Comparison of ENCODE assay signal across 25 cellular contexts in genomic region chr10:121583258-121583657, GRCh38.
"Had no signal": no experiment of that assay in that cellular context is flagged by ENCODE, and none has a peak within 500 bp of the region (broad histone marks: within the 10 kb centered on the region; RNA-seq: fewer than 3 reads in every experiment).

No MANE protein-coding gene starts in this region.

- DNase-seq: Kasumi-1, MV-4-11, NCI-H1048, NCI-H1105, NCI-H1417, NCI-H1436 treated with DMSO at 0.1 percent for 48 hours, NCI-H1694 treated with DMSO at 0.1 percent for 48 hours, NCI-H1930, NCI-H2081, NCI-H2107, NCI-H226, NCI-H446, NCI-H510A, NCI-H524 treated with DMSO at 0.1 percent for 48 hours, NCI-H69, NCI-H774, Right ventricle myocardium superior, RPMI8226, SIG-M5 had no signal

- H3K4me2 ChIP-seq: KMS-11 had no signal

- H3K27ac Mint-ChIP-seq: IgD-negative memory B cell had no signal

- H3K4me3 Mint-ChIP-seq: IgD-negative memory B cell had no signal

- H3K36me3 ChIP-seq: SJSA1 had no signal

- H3K9ac ChIP-seq: KMS-11 had no signal

- H3K4me3 ChIP-seq: K562, SJSA1, SK-N-MC had no signal

- H3K27me3 ChIP-seq: SJSA1 had no signal

- H3K27ac ChIP-seq: HL-60, KMS-11, SJSA1, SK-N-MC had no signal

- H3K4me1 ChIP-seq: SJSA1 had no signal

- H3K36me3 Mint-ChIP-seq: IgD-negative memory B cell had no signal

- ATAC-seq: K562 had no signal
